Comparison of ENCODE assay signal across 8 cellular contexts in genomic region chr10:80502621-80503583, GRCh38. TPM values are rescaled to one million over a fixed set of nuclear protein-coding genes. Genes with fewer than 3 reads are reported as not detected.
DNase-seq lines count a peak whose midpoint lies in the region; ATAC-seq and TF ChIP-seq lines count a peak whose summit lies in the region.

No MANE protein-coding gene starts in this region.

- in situ Hi-C loops in gastrocnemius medialis (cut with MboI; ENCODE audit: low sequenced_read_pairs in 4 of 4): loop anchor here in 3 of 4 donors (5.0 to 10.0 kb wide), 2 partner anchors 56 to 118 kb away; no protein-coding TSS in a partner anchor

- no peak overlapping the region for H2AK5ac ChIP-seq in H9 (ENCODE audit: insufficient read length, low read length)

- no peak for TF ChIP-seq POLR2A in esophagus muscularis mucosa (IDR thresholded peaks at IDR 0.05; ENCODE audit: low read depth)
- no peak for TF ChIP-seq POLR2A in gastrocnemius medialis (IDR thresholded peaks at IDR 0.05)

- H3K4me2 ChIP-seq in H9 (ENCODE audit: insufficient read depth, insufficient read length, low read length) (no peak overlapping the region), SK-N-SH (no peak overlapping the region; the same call in 1 of the 2 replicates)

- no peaks in the 10 kb centered on the region for H3K79me1 ChIP-seq in H9 (ENCODE audit: insufficient read depth, low read depth, low read length, poor library complexity, severe bottlenecking)

- no peak for ATAC-seq in gastrocnemius medialis
- no peak for ATAC-seq in HG02885 (IDR thresholded peaks at IDR 0.05; ENCODE audit: poor library complexity, unreplicated experiment)
- no peak for ATAC-seq in HG02970 (IDR thresholded peaks at IDR 0.05; ENCODE audit: low FRiP score, unreplicated experiment)

- TF ChIP-seq RAD21 in SK-N-SH (IDR thresholded peaks at IDR 0.05; ENCODE audit: low read length): no peak

- H3K27me3 ChIP-seq in H9 (ENCODE audit: insufficient read depth, low read length) (no peaks in the 10 kb centered on the region), esophagus muscularis mucosa (no peaks in the 10 kb centered on the region), gastrocnemius medialis (no peaks in the 10 kb centered on the region), SK-N-SH (ENCODE audit: insufficient read depth) (no peaks in the 10 kb centered on the region)

- H3K9me2 ChIP-seq in SK-N-SH: no peaks in the 10 kb centered on the region

- no peak overlapping the region for H2BK20ac ChIP-seq in H9 (ENCODE audit: low read depth, low read length, poor library complexity, severe bottlenecking)

- H3K36me3 ChIP-seq in esophagus muscularis mucosa: peaks cover 0 to 12% (median 8%) of the 10 kb centered on the region in 4 donors
- H3K36me3 ChIP-seq in gastrocnemius medialis: no peaks in the 10 kb centered on the region
- peaks cover 0 to 4% of the 10 kb centered on the region in 2 experiments for H3K36me3 ChIP-seq in SK-N-SH (replicated peaks in 1 of 2; ENCODE audit: control insufficient read depth in 1 of 2, insufficient read depth in 2 of 2, low read length in 1 of 2)

- no peak overlapping the region for H3K27ac ChIP-seq in H9 (ENCODE audit: insufficient read length, low read depth, low read length)
- peak overlapping the region; percentile 57 to 71 (median 64) for H3K27ac ChIP-seq in esophagus muscularis mucosa (replicated peaks in 1 of 4)
- peak overlapping the region; percentile 45 to 84 (median 79) for H3K27ac ChIP-seq in gastrocnemius medialis
- 0 out of 4 replicates have a peak overlapping the region, but pooled peaks of 1 of the 2 experiments have one; percentile 92 for H3K27ac ChIP-seq in SK-N-SH (ENCODE audit: low read depth in 2 of 2, low read length in 1 of 2)

- no peak for DNase-seq in H9
- DNase-seq in activated CD4-positive, alpha-beta memory T cell treated with anti-CD3 and anti-CD28 coated beads, Interleukin-2, amount 10 ng/mL, durations not matched to agents 7 days and 5 days: no peak
- DNase-seq in esophagus muscularis mucosa (ENCODE audit: extremely low spot score): no peak
- DNase-seq in gastrocnemius medialis: no peak
- no peak for DNase-seq in SK-N-SH
- no peak for DNase-seq in DMS53 (lab: John Stamatoyannopoulos, UW)

- H3K4me3 ChIP-seq in esophagus muscularis mucosa (no peak overlapping the region), gastrocnemius medialis (no peak overlapping the region), SK-N-SH (ENCODE audit: low read depth in 2 of 2, low read length in 1 of 2) (no peak overlapping the region)

- intact Hi-C loops in esophagus muscularis mucosa (cut with DNase I) (no loop called here), gastrocnemius medialis (cut with DNase I; ENCODE audit: low total_unique reads) (no loop called here)

- H4K20me1 ChIP-seq in H9 (ENCODE audit: control insufficient read depth, insufficient read depth, insufficient read length) (no peaks in the 10 kb centered on the region), SK-N-SH (ENCODE audit: insufficient read depth) (no peaks in the 10 kb centered on the region; the same call in 1 of the 2 replicates)

- TF ChIP-seq EP300 in esophagus muscularis mucosa (IDR thresholded peaks at IDR 0.05): no peak
- no peak for TF ChIP-seq EP300 in SK-N-SH (IDR thresholded peaks at IDR 0.05; ENCODE audit: borderline replicate concordance in 1 of 2, low read depth in 1 of 2, low read length in 1 of 2)

- H3K27me3 Mint-ChIP-seq in H9 (ENCODE audit: low read depth): no peaks in the 10 kb centered on the region
- H3K27me3 Mint-ChIP-seq in activated CD4-positive, alpha-beta memory T cell treated with anti-CD3 and anti-CD28 coated beads, Interleukin-2, amount 10 ng/mL, durations not matched to agents 7 days and 5 days: no peaks in the 10 kb centered on the region

- no peak overlapping the region for H4K91ac ChIP-seq in H9 (ENCODE audit: insufficient read length, low read depth, low read length)

- peaks cover 4 to 11% (median 7%) of the 10 kb centered on the region in 3 experiments; a peak in 5 of 7 replicates for H3K36me3 Mint-ChIP-seq in H9 (ENCODE audit: insufficient read depth in 1 of 3, low read depth in 3 of 3)
- H3K36me3 Mint-ChIP-seq in activated CD4-positive, alpha-beta memory T cell treated with anti-CD3 and anti-CD28 coated beads, Interleukin-2, amount 10 ng/mL, durations not matched to agents 7 days and 5 days (ENCODE audit: low read depth): peaks cover 55% of the 10 kb centered on the region

- no peak overlapping the region for H3T11ph ChIP-seq in H9 (ENCODE audit: low read length)

- no peak overlapping the region for H4K5ac ChIP-seq in H9 (ENCODE audit: insufficient read length, low read depth, low read length)

- peak overlapping the region; percentile 73 to 79 (median 78); a peak in 5 of 7 replicates for H3K27ac Mint-ChIP-seq in H9
- H3K27ac Mint-ChIP-seq in activated CD4-positive, alpha-beta memory T cell treated with anti-CD3 and anti-CD28 coated beads, Interleukin-2, amount 10 ng/mL, durations not matched to agents 7 days and 5 days: peak overlapping the region; percentile 74

- no peak overlapping the region for H3K4ac ChIP-seq in H9 (ENCODE audit: low read depth, low read length)

- H3K4me1 Mint-ChIP-seq in H9: peaks cover 51 to 65% of the 10 kb centered on the region in 2 experiments
- H3K4me1 Mint-ChIP-seq in activated CD4-positive, alpha-beta memory T cell treated with anti-CD3 and anti-CD28 coated beads, Interleukin-2, amount 10 ng/mL, durations not matched to agents 7 days and 5 days: peaks cover 81% of the 10 kb centered on the region

- no CpG with 5 or more reads among the region's 13 CpGs for WGBS in H9 (ENCODE audit: extremely low coverage, insufficient read length, low lambda C conversion rate)
- WGBS in esophagus muscularis mucosa: 88% methylated on average over 13 of the region's 13 CpGs
- 91% methylated on average over 12 of the region's 13 CpGs for WGBS in SK-N-SH (ENCODE audit: low lambda C conversion rate)

- H2BK15ac ChIP-seq in H9 (ENCODE audit: low read depth, low read length): no peak overlapping the region

- no peak overlapping the region for H4K8ac ChIP-seq in H9 (replicated peaks; ENCODE audit: insufficient read length, low read depth, low read length)

- POLR2A ChIA-PET in activated CD4-positive, alpha-beta memory T cell treated with anti-CD3 and anti-CD28 coated beads, Interleukin-2, amount 10 ng/mL, durations not matched to agents 7 days and 5 days (lab: Charles Lee): interaction anchor here (7.4 to 11.4 kb wide), 2 partner anchors 16 to 40 kb away, joined by 101 to 333 read pairs; partner anchors contain the start of gene TSPAN14
- POLR2A ChIA-PET in SK-N-SH (lab: Yijun Ruan, JAX): interaction anchor here (1.8 kb wide), 1 partner anchor 95 kb away, joined by 6 read pairs; the partner anchor contains the start of gene PRXL2A

- H3K4me1 ChIP-seq in H9 (ENCODE audit: insufficient read depth, low read length): peaks cover 4% of the 10 kb centered on the region; the same call in 1 of the 2 replicates
- H3K4me1 ChIP-seq in esophagus muscularis mucosa: peaks cover 80 to 92% (median 85%) of the 10 kb centered on the region in 4 donors
- H3K4me1 ChIP-seq in gastrocnemius medialis: peaks cover 57 to 76% of the 10 kb centered on the region in 2 donors
- H3K4me1 ChIP-seq in SK-N-SH (ENCODE audit: control insufficient read depth in 1 of 2, insufficient read depth in 2 of 2, low read depth in 1 of 2, low read length in 1 of 2): peaks cover 31 to 72% of the 10 kb centered on the region in 2 experiments; a peak in 3 of 4 replicates

- peak overlapping the region in 1 of 2 experiments; percentile 25; a peak in 2 of 5 replicates for H3K4me3 Mint-ChIP-seq in H9
- no peak overlapping the region for H3K4me3 Mint-ChIP-seq in activated CD4-positive, alpha-beta memory T cell treated with anti-CD3 and anti-CD28 coated beads, Interleukin-2, amount 10 ng/mL, durations not matched to agents 7 days and 5 days

- H3K9ac ChIP-seq in H9 (ENCODE audit: extremely low read depth, insufficient read length, low read length) (no peak overlapping the region), SK-N-SH (no peak overlapping the region)

- H2AFZ ChIP-seq in H9 (ENCODE audit: low read length) (no peak overlapping the region), SK-N-SH (ENCODE audit: low read depth) (no peak overlapping the region)

- H3K79me2 ChIP-seq in H9 (ENCODE audit: insufficient read depth, low read length): no peaks in the 10 kb centered on the region
- H3K79me2 ChIP-seq in SK-N-SH (ENCODE audit: insufficient read depth): peaks cover 79% of the 10 kb centered on the region

- H3K23me2 ChIP-seq in H9 (ENCODE audit: insufficient read length, low read depth, low read length, poor library complexity, severe bottlenecking): no peaks in the 10 kb centered on the region

- H3F3A ChIP-seq in SK-N-SH (replicated peaks; ENCODE audit: insufficient read depth): peaks cover 54% of the 10 kb centered on the region

- no peak overlapping the region for H3K23ac ChIP-seq in H9 (ENCODE audit: insufficient read length, low read depth, low read length)

- H3K56ac ChIP-seq in H9 (ENCODE audit: insufficient read length, low read depth, low read length): no peak overlapping the region

- H3K14ac ChIP-seq in H9 (ENCODE audit: insufficient read depth, low read length): no peak overlapping the region; the same call in 1 of the 2 replicates

- H2BK5ac ChIP-seq in H9 (ENCODE audit: insufficient read length, low read length): no peak overlapping the region

- no peaks in the 10 kb centered on the region for H3K9me3 Mint-ChIP-seq in H9
- no peaks in the 10 kb centered on the region for H3K9me3 Mint-ChIP-seq in activated CD4-positive, alpha-beta memory T cell treated with anti-CD3 and anti-CD28 coated beads, Interleukin-2, amount 10 ng/mL, durations not matched to agents 7 days and 5 days

- H2BK12ac ChIP-seq in H9 (ENCODE audit: insufficient read length, low read depth, low read length): no peak overlapping the region

- TF ChIP-seq CTCF in H9 (conservative IDR thresholded peaks at IDR 0.05): no peak
- no peak for TF ChIP-seq CTCF in esophagus muscularis mucosa (IDR thresholded peaks at IDR 0.05)
- no peak for TF ChIP-seq CTCF in gastrocnemius medialis (IDR thresholded peaks at IDR 0.05 in 4 of 5, conservative IDR thresholded peaks at IDR 0.05 in 1 of 5)
- TF ChIP-seq CTCF in SK-N-SH (IDR thresholded peaks at IDR 0.05): no peak

- H3K18ac ChIP-seq in H9 (ENCODE audit: insufficient read length, low read depth, low read length): no peak overlapping the region

- CTCF ChIA-PET in activated CD4-positive, alpha-beta memory T cell treated with anti-CD3 and anti-CD28 coated beads, Interleukin-2, amount 10 ng/mL, durations not matched to agents 7 days and 5 days (lab: Charles Lee): interaction anchor here (3.1 to 17.8 kb wide), 4 partner anchors 10 to 56 kb away, joined by 27 to 414 read pairs (median 191); partner anchors contain the start of gene TSPAN14
- CTCF ChIA-PET in SK-N-SH (lab: Yijun Ruan, JAX): interaction anchor here (0.6 to 21.2 kb wide), 7 partner anchors 14 to 565 kb away, joined by 3 to 602 read pairs (median 23); partner anchors contain the start of gene TSPAN14

- H2BK120ac ChIP-seq in H9 (ENCODE audit: low read depth, low read length, poor library complexity, severe bottlenecking): no peak overlapping the region

- no peaks in the 10 kb centered on the region for H3K9me3 ChIP-seq in H9 (ENCODE audit: control insufficient read depth, low read depth, low read length)
- H3K9me3 ChIP-seq in esophagus muscularis mucosa: no peaks in the 10 kb centered on the region
- H3K9me3 ChIP-seq in gastrocnemius medialis: no peaks in the 10 kb centered on the region
- H3K9me3 ChIP-seq in SK-N-SH: no peaks in the 10 kb centered on the region

RNA-seq across cellular contexts. Expression of gene SH2D4B, which starts 34.8 kb away (rescaled TPM):
- total RNA-seq in H9 (2021) (0.07 TPM in 1 of 2 replicates, not detected in the other), esophagus muscularis mucosa (under 1 TPM in 2 of 4 donors, not detected in 2; 0.26 to 0.42 TPM), gastrocnemius medialis (not detected)
- total RNA-seq in activated CD4-positive, alpha-beta memory T cell treated with anti-CD3 and anti-CD28 coated beads, Interleukin-2, amount 10 ng/mL, durations not matched to agents 7 days and 5 days: under 1 TPM; 0.13 to 0.15 TPM
- polyA plus RNA-seq in SK-N-SH (2012; rRNA removed): not detected in 2 replicates
- not detected in 2 replicates for polyA plus RNA-seq in SK-N-SH (2012; cell fraction: cytosol; rRNA removed)
- not detected in 2 replicates for polyA plus RNA-seq in SK-N-SH (2012; cell fraction: nucleus; rRNA removed)

RNA-seq across cellular contexts. Expression of gene TSPAN14, which starts 48.8 kb away (rescaled TPM):
- total RNA-seq in H9 (2021): 46.6 and 46.8 TPM in 2 replicates
- 100 to 1,000 TPM; 130 to 136 TPM for total RNA-seq in activated CD4-positive, alpha-beta memory T cell treated with anti-CD3 and anti-CD28 coated beads, Interleukin-2, amount 10 ng/mL, durations not matched to agents 7 days and 5 days
- total RNA-seq in esophagus muscularis mucosa: 10 to 100 TPM; 17.9 to 50.5 (median 38.4) TPM
- total RNA-seq in gastrocnemius medialis: 10 to 100 TPM; 22.6 to 29.3 (median 26.9) TPM
- 44.0 and 78.1 TPM in 2 replicates for polyA plus RNA-seq in SK-N-SH (2012; rRNA removed)
- polyA plus RNA-seq in SK-N-SH (2012; cell fraction: cytosol; rRNA removed): 42.5 and 64.1 TPM in 2 replicates
- 57.0 and 58.9 TPM in 2 replicates for polyA plus RNA-seq in SK-N-SH (2012; cell fraction: nucleus; rRNA removed)
